Comparison of ENCODE assay signal across 8 cellular contexts in genomic region chr12:15882055-15882971, GRCh38. TPM values are rescaled to one million over a fixed set of nuclear protein-coding genes. Genes with fewer than 3 reads are reported as not detected.
A peak's percentile ranks its signal among the peaks of the same experiment; 100 is the strongest.
DNase-seq lines count a peak whose midpoint lies in the region; ATAC-seq, FAIRE-seq and TF ChIP-seq lines count a peak whose summit lies in the region.

Gene STRAP (plus strand): TSS chr12:15882387. CDS start chr12:15882708, 321 bp downstream.

- no peak for TF ChIP-seq CTCF in psoas muscle (IDR thresholded peaks at IDR 0.05)

- H3K27me3 ChIP-seq in psoas muscle (ENCODE audit: insufficient read depth in 3 of 3, low read length in 2 of 3) = no peaks in the 10 kb centered on the region

- ATAC-seq in GM18498 (IDR thresholded peaks at IDR 0.05; ENCODE audit: unreplicated experiment) = peak; percentile 96
- ATAC-seq in HG02938 (IDR thresholded peaks at IDR 0.05; ENCODE audit: unreplicated experiment) = peak; percentile 97
- peak; percentile 97 for ATAC-seq in left ventricle myocardium superior
- ATAC-seq in psoas muscle = peak; percentile 97

- H3K36me3 ChIP-seq in psoas muscle (ENCODE audit: insufficient read depth in 1 of 2, low read depth in 1 of 2) = peaks cover 0 to 14% of the 10 kb centered on the region in 2 donors

- peaks cover 33% of the 10 kb centered on the region for H3K4me1 ChIP-seq in psoas muscle

- peak within 1 kb of the TSS; percentile 99 for H3K27ac ChIP-seq in angular gyrus (ENCODE audit: low read depth, low read length)
- H3K27ac ChIP-seq in psoas muscle = peak within 1 kb of the TSS; percentile 97

- peak within 1 kb of the TSS; percentile 89 for H3K4me3 ChIP-seq in psoas muscle

- FAIRE-seq in urothelium cell line (lab: Jason Lieb, UNC) = peak; percentile 88

- intact Hi-C loops in left ventricle myocardium superior (cut with micrococcal nuclease) = no loop called here
- intact Hi-C loops in psoas muscle (cut with DNase I) = loop anchor here in 1 of 2 donors (10.0 kb wide), 1 partner anchor 1078 kb away; the partner anchor contains the start of genes C12orf60 and WBP11

- no peaks in the 10 kb centered on the region for H3K9me3 ChIP-seq in psoas muscle

- WGBS in psoas muscle, 3 donors = 0 to 1% (median 0%) methylated on average over 65 to 66 of the region's 66 CpGs

- peak; percentile 86 to 88 for DNase-seq in NCI-H187 (lab: John Stamatoyannopoulos, UW)
- DNase-seq in T-helper 2 cell = peak; percentile 82 to 97 (median 93)
- peak; percentile 97 for DNase-seq in left ventricle myocardium superior
- DNase-seq in psoas muscle = peak; percentile 96 to 98
- peak; percentile 97 for DNase-seq in urothelium cell line (ENCODE audit: low spot score)

RNA-seq across cellular contexts. Expression of gene STRAP, which starts in this region (rescaled TPM):
- total RNA-seq in left ventricle myocardium superior (128 TPM), psoas muscle (100 to 1,000 TPM in 3 of 4 donors, 10 to 100 TPM in 1; 94.3 to 154 (median 151) TPM)
- polyA plus RNA-seq in psoas muscle = 100 to 1,000 TPM; 117 to 224 (median 205) TPM

Comparison
In these comparisons a context has a peak if more than half of its experiments do, and no peak if none do; other contexts are left out.
1. Peak in every context shown above with its lines: DNase-seq, ATAC-seq, H3K4me3 ChIP-seq and H3K27ac ChIP-seq.